In genomic region chrX:123525131-123525725, GRCh38 we compare ENCODE assay signal across 25 cellular contexts.
A peak's percentile ranks its signal among the peaks of the same experiment; 100 is the strongest.
DNase-seq lines count a peak whose midpoint lies in the region; ATAC-seq and TF ChIP-seq lines count a peak whose summit lies in the region.
"Had no signal": no experiment of that assay in that cellular context is flagged by ENCODE, and none has a peak within 500 bp of the region (broad histone marks: within the 10 kb centered on the region; RNA-seq: fewer than 3 reads in every experiment).

No MANE protein-coding gene starts in this region.

- TF ChIP-seq CTCF in foreskin keratinocyte (conservative IDR thresholded peaks at IDR 0.05), result no peak

- H3K9me3 Mint-ChIP-seq in effector memory CD8-positive, alpha-beta T cell, result peaks cover 0 to 1% of the 10 kb centered on the region in 2 donors

- DNase-seq in activated CD4-positive, alpha-beta T cell treated with anti-CD3 and anti-CD28 coated beads for 48 hours, result peak; percentile 2
- DNase-seq in activated CD4-positive, alpha-beta T cell treated with anti-CD3 and anti-CD28 coated beads, Interleukin-2, amount 50 U/mL, for 1 hour, result no peak
- DNase-seq in astrocyte of the hippocampus (ENCODE audit: low read depth, low spot score) (peak; percentile 47), foreskin keratinocyte (no peak)
- no peak for DNase-seq in stimulated activated naive CD8-positive, alpha-beta T cell treated with anti-CD3 and anti-CD28 coated beads, Interleukin-15, Interleukin-2, amounts not matched to agents 100 U/mL and 50 U/mL, for 24 hours
- no peak for DNase-seq in effector memory CD8-positive, alpha-beta T cell
- DNase-seq: activated CD4-positive, CD25-positive, alpha-beta regulatory T cell; activated CD8-positive, alpha-beta memory T cell treated with anti-CD3 and anti-CD28 coated beads for 24 hours; aorta; Caco-2; cerebellar nuclear complex; DND-41; HCEC 1CT; hippocampal formation; NCI-H1417 treated with DMSO at 0.1 percent for 48 hours; NCI-H510A treated with DMSO at 0.1 percent for 48 hours; NK-92 treated with Interleukin-12 subunit alpha and Interleukin-12 subunit beta, amount 100 ng/mL, for 24 hours; SK-N-SH; upper lobe of right lung had no signal

- no peak overlapping the region for H3K27ac ChIP-seq in foreskin keratinocyte
- H3K27ac ChIP-seq: BLaER1, RWPE1, upper lobe of right lung had no signal

- ATAC-seq in HG03520 (IDR thresholded peaks at IDR 0.05; ENCODE audit: unreplicated experiment) (peak; percentile 44), foreskin keratinocyte (no peak), GM19467 (IDR thresholded peaks at IDR 0.05; ENCODE audit: unreplicated experiment) (no peak)
- ATAC-seq in stimulated activated naive CD8-positive, alpha-beta T cell treated with anti-CD3 and anti-CD28 coated beads, Interleukin-15, Interleukin-2, amounts not matched to agents 100 U/mL and 50 U/mL, for 24 hours, result peak; percentile 14
- ATAC-seq in effector memory CD8-positive, alpha-beta T cell (replicated peaks), result no peak
- ATAC-seq: upper lobe of right lung had no signal

- H3K4me3 Mint-ChIP-seq in effector memory CD8-positive, alpha-beta T cell, result no peak overlapping the region
- H3K4me3 Mint-ChIP-seq: activated naive CD4-positive, alpha-beta T cell treated with anti-CD3 and anti-CD28 coated beads, Interleukin-2, amount 50 U/mL, for 24 hours; neural crest cell had no signal

- no peaks in the 10 kb centered on the region for H3K27me3 Mint-ChIP-seq in effector memory CD8-positive, alpha-beta T cell
- H3K27me3 Mint-ChIP-seq: activated naive CD4-positive, alpha-beta T cell treated with anti-CD3 and anti-CD28 coated beads, Interleukin-2, amount 50 U/mL, for 24 hours had no signal

- no peaks in the 10 kb centered on the region for H3K27me3 ChIP-seq in foreskin keratinocyte
- H3K27me3 ChIP-seq: upper lobe of right lung had no signal

- H3K4me1 Mint-ChIP-seq in effector memory CD8-positive, alpha-beta T cell (ENCODE audit: low read depth in 2 of 2), result no peaks in the 10 kb centered on the region
- H3K4me1 Mint-ChIP-seq: activated naive CD4-positive, alpha-beta T cell treated with anti-CD3 and anti-CD28 coated beads, Interleukin-2, amount 50 U/mL, for 24 hours had no signal

- no peak overlapping the region for H3K27ac Mint-ChIP-seq in effector memory CD8-positive, alpha-beta T cell
- H3K27ac Mint-ChIP-seq: activated naive CD4-positive, alpha-beta T cell treated with anti-CD3 and anti-CD28 coated beads, Interleukin-2, amount 50 U/mL, for 24 hours had no signal

- H3K4me1 ChIP-seq in foreskin keratinocyte, result no peaks in the 10 kb centered on the region
- H3K4me1 ChIP-seq: BLaER1, Caco-2, upper lobe of right lung had no signal

- H3K36me3 Mint-ChIP-seq in effector memory CD8-positive, alpha-beta T cell (ENCODE audit: insufficient read depth), result no peaks in the 10 kb centered on the region
- H3K36me3 Mint-ChIP-seq: activated naive CD4-positive, alpha-beta T cell treated with anti-CD3 and anti-CD28 coated beads, Interleukin-2, amount 50 U/mL, for 24 hours had no signal

Comparison
In these comparisons a context has a peak if more than half of its experiments do, and no peak if none do; other contexts are left out.
1. DNase-seq: peak in activated CD4-positive, alpha-beta T cell treated with anti-CD3 and anti-CD28 coated beads for 48 hours (single experiment) and astrocyte of the hippocampus (single experiment); none in activated CD4-positive, alpha-beta T cell treated with anti-CD3 and anti-CD28 coated beads, Interleukin-2, amount 50 U/mL, for 1 hour (single experiment), stimulated activated naive CD8-positive, alpha-beta T cell treated with anti-CD3 and anti-CD28 coated beads, Interleukin-15, Interleukin-2, amounts not matched to agents 100 U/mL and 50 U/mL, for 24 hours (single experiment), foreskin keratinocyte (0 of 2) and effector memory CD8-positive, alpha-beta T cell (0 of 3).
2. ATAC-seq: peak in HG03520 (single experiment) and stimulated activated naive CD8-positive, alpha-beta T cell treated with anti-CD3 and anti-CD28 coated beads, Interleukin-15, Interleukin-2, amounts not matched to agents 100 U/mL and 50 U/mL, for 24 hours (single experiment); none in foreskin keratinocyte (single experiment), effector memory CD8-positive, alpha-beta T cell (single experiment) and GM19467 (single experiment).